In genomic region chr5:119402081-119402480, GRCh38 we compare ENCODE assay signal across 1 cellular context.
TF ChIP-seq lines count a peak whose summit lies in the region.

No MANE protein-coding gene starts in this region.

TF ChIP-seq in H1, 55 proteins besides CTCF, POLR2A, EP300 and RAD21:
- TF ChIP-seq NANOG (IDR thresholded peaks at IDR 0.05; ENCODE audit: insufficient read depth, low read depth, low read length, poor library complexity, severe bottlenecking) (peak; percentile 72), USF2 (IDR thresholded peaks at IDR 0.05; ENCODE audit: low read length) (no peak)
